In the genomic region with DNA sequence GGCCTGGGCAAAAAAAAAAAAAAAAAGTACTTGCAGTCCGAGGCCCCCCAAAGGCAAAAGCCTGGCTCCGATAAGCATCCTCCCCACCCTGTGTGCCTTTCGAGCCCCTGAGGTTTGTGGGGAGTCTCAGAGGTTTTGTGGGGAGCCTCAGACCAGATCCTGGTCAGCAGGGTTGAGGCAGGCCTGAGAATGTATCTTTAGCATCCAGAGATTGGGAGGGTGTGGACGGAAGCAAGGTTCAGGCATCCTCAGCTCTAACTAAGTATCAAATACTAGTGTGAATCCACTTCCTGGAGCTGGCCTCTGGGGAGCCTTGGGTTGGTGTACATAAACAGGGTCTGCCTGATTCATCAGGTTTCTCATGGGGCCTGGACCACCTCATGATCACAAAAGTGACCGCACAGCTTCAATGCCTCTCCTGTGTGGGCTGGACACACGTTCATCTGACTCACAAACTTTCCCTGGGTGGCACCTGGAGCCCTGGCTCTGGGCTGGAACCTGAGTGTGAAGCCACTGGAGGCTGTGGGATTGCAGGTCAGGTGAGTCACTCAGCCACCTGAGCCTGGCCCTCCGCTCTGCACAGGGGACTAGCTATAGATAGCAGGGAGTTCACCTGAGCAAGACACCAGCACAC, we compare ENCODE assay signal across 13 cellular contexts.
"Had no signal": no experiment of that assay in that cellular context is flagged by ENCODE, and none has a peak within 500 bp of the region (broad histone marks: within the 10 kb centered on the region; RNA-seq: fewer than 3 reads in every experiment).

No MANE protein-coding gene starts in this region.

- H3K27me3 ChIP-seq: stomach, vagina had no signal

- H3K4me1 ChIP-seq: stomach, vagina had no signal

- H3K4me1 Mint-ChIP-seq: activated B cell treated with CpG ODN at 0.5 μM for 24 hours had no signal

- H3K4me3 Mint-ChIP-seq: activated B cell treated with CpG ODN at 0.5 μM for 24 hours; activated CD4-positive, alpha-beta memory T cell treated with anti-CD3 and anti-CD28 coated beads for 36 hours; activated naive CD8-positive, alpha-beta T cell; neural crest cell had no signal

- H3K27me3 Mint-ChIP-seq: activated B cell treated with CpG ODN at 0.5 μM for 24 hours; activated CD4-positive, alpha-beta memory T cell treated with anti-CD3 and anti-CD28 coated beads for 36 hours; activated naive CD8-positive, alpha-beta T cell had no signal

- H3K36me3 Mint-ChIP-seq: activated CD4-positive, alpha-beta memory T cell treated with anti-CD3 and anti-CD28 coated beads for 36 hours; activated naive CD8-positive, alpha-beta T cell had no signal

- H3K9me3 ChIP-seq: left ventricle myocardium inferior, stomach, vagina had no signal

- H3K27ac Mint-ChIP-seq: activated B cell treated with CpG ODN at 0.5 μM for 24 hours; activated CD4-positive, alpha-beta memory T cell treated with anti-CD3 and anti-CD28 coated beads for 36 hours; activated naive CD8-positive, alpha-beta T cell had no signal

- DNase-seq: activated B cell treated with CpG ODN at 0.5 μM for 24 hours; activated CD4-positive, alpha-beta memory T cell treated with anti-CD3 and anti-CD28 coated beads for 36 hours; activated CD4-positive, alpha-beta T cell treated with anti-CD3 and anti-CD28 coated beads for 4 hours; amygdala; caudate nucleus; left ventricle myocardium inferior; stomach; SW 1271; trophoblast cell had no signal

- H3K4me3 ChIP-seq: left ventricle myocardium inferior, skin epidermis, stomach, vagina had no signal

- H3K27ac ChIP-seq: left ventricle myocardium inferior, skin epidermis, stomach, vagina had no signal

- H3K9me3 Mint-ChIP-seq: activated B cell treated with CpG ODN at 0.5 μM for 24 hours had no signal
